In genomic region chr2:49465157-49465831, GRCh38 we compare ENCODE assay signal across 23 cellular contexts.
"Had no signal": no experiment of that assay in that cellular context is flagged by ENCODE, and none has a peak within 500 bp of the region (broad histone marks: within the 10 kb centered on the region; RNA-seq: fewer than 3 reads in every experiment).

No MANE protein-coding gene starts in this region.

- ATAC-seq: foreskin keratinocyte, gastroesophageal sphincter, heart left ventricle, left colon, left lung, left ventricle myocardium superior, lower lobe of right lung, mucosa of descending colon had no signal

- H3K4me3 ChIP-seq: coronary artery, dorsolateral prefrontal cortex, esophagus muscularis mucosa, gastroesophageal sphincter, heart left ventricle, hepatocyte, left lung, lower lobe of right lung, mucosa of descending colon had no signal

- H3K27ac ChIP-seq: coronary artery, dorsolateral prefrontal cortex, esophagus muscularis mucosa, foreskin keratinocyte, gastroesophageal sphincter, heart left ventricle, hepatocyte, left lung, lower lobe of right lung had no signal

- H3K9me3 ChIP-seq: mucosa of descending colon had no signal

- H3K4me3 Mint-ChIP-seq: immature natural killer cell, mesothelial cell of epicardium, naive B cell had no signal

- H3K27me3 ChIP-seq: esophagus muscularis mucosa, foreskin keratinocyte, gastroesophageal sphincter, heart left ventricle, hepatocyte, left lung had no signal

- H3K27me3 Mint-ChIP-seq: naive B cell had no signal

- H3K36me3 Mint-ChIP-seq: immature natural killer cell, naive B cell had no signal

- H3K4me1 Mint-ChIP-seq: immature natural killer cell, mesothelial cell of epicardium, naive B cell had no signal

- H3K4me1 ChIP-seq: esophagus muscularis mucosa, foreskin keratinocyte, gastroesophageal sphincter, heart left ventricle, left lung, lower lobe of right lung had no signal

- H3K36me3 ChIP-seq: esophagus muscularis mucosa, gastroesophageal sphincter, heart left ventricle, left lung, lower lobe of right lung had no signal

- DNase-seq: dermis blood vessel endothelial cell; dorsolateral prefrontal cortex; effector CD4-positive, alpha-beta T cell; effector memory CD4-positive, alpha-beta T cell; foreskin keratinocyte; heart left ventricle; hypothalamus; immature natural killer cell; islet precursor cell; kidney; kidney glomerular epithelial cell; left colon; left lung; left ventricle myocardium superior; lower lobe of right lung; mesenchymal stem cell; mucosa of descending colon; naive B cell had no signal

- H3K27ac Mint-ChIP-seq: immature natural killer cell, mesothelial cell of epicardium, naive B cell had no signal
